Comparison of ENCODE assay signal across 8 cellular contexts in the genomic region with DNA sequence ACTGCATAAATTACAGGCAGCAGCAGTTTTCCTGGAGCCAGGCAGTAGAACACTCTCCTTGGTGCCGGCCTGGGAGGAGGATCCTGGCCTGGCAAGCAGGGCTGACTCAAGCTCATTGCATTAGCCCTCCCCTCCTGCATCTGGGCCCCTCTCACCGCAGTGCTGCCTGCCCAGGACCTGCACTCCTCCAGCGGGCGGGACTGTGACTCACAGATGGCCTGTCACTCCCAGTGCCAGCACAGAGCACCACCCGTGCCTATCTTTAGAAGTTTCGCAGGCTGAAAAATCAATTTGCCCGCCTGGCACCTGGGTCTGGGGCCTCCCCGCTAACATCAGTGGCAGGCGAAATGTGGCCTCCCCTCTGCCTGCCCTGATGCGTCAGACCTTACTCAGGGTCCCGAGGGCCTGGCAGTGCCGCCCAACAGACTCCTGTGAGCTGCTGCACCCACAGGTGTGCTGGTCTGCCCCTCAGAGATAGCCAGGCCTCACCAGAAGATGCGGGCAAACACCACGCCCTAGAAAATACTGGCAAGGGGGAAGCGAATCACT.
DNase-seq lines count a peak whose midpoint lies in the region; ATAC-seq, FAIRE-seq and TF ChIP-seq lines count a peak whose summit lies in the region.

No MANE protein-coding gene starts in this region.

- TF ChIP-seq CTCF in A549 (IDR thresholded peaks at IDR 0.05) (no peak), IMR-90 (conservative IDR thresholded peaks at IDR 0.05; ENCODE audit: low read depth, low read length) (no peak)

- no TSS peak for BruUV-seq in IMR-90 (replicated peaks; lab: Mats Ljungman, UMichigan)

- peak overlapping the region in 1 of 2 experiments; percentile 9; a peak in 1 of 4 replicates for H4K8ac ChIP-seq in IMR-90 (ENCODE audit: low read depth in 2 of 2, low read length in 2 of 2)

- no peaks in the 10 kb centered on the region for H3K36me3 ChIP-seq in IMR-90 (ENCODE audit: control insufficient read depth, insufficient read depth, low read length)

- H3K27me3 ChIP-seq in IMR-90 (ENCODE audit: control insufficient read depth, insufficient read depth, low read length), result no peaks in the 10 kb centered on the region

- H3K23ac ChIP-seq in IMR-90 (ENCODE audit: low read depth, low read length), result peak overlapping the region; percentile 64

- DNase-seq in A549 (ENCODE audit: low read depth in 1 of 2, low spot score in 1 of 2) (peak; percentile 44 to 55), IMR-90 (peak; percentile 91), astrocyte of the hippocampus (ENCODE audit: low read depth, low spot score) (peak; percentile 97), left kidney (ENCODE audit: low read depth, low spot score) (peak; percentile 89), ureter (ENCODE audit: low spot score) (no peak), AML-193 (lab: John Stamatoyannopoulos, UW) (no peak), OCI-M2 (lab: John Stamatoyannopoulos, UW; ENCODE audit: unreplicated experiment) (no peak)
- no peak for DNase-seq in activated effector memory CD4-positive, alpha-beta T cell treated with Interleukin-2 at 50 U/mL for 16 hours

- peaks cover 2 to 37% of the 10 kb centered on the region in 2 experiments; a peak in 3 of 4 replicates for H3K79me1 ChIP-seq in IMR-90 (ENCODE audit: low read depth in 1 of 2, low read length in 2 of 2)

- peak overlapping the region; percentile 69; the same call in 1 of the 3 replicates for H2BK15ac ChIP-seq in IMR-90 (ENCODE audit: low read depth, low read length)

- ATAC-seq in A549 (peak; percentile 85 to 87), IMR-90 (ENCODE audit: low read depth) (peak; percentile 98)

- H3K9ac ChIP-seq in IMR-90 (ENCODE audit: low read depth, low read length), result no peak overlapping the region

- intact Hi-C loops in IMR-90 (cut with micrococcal nuclease), result loop anchor here (5.0 kb wide), 2 partner anchors 87 to 347 kb away; no protein-coding TSS in a partner anchor

- WGBS in A549 (ENCODE audit: missing lambda C conversion rate), result 39% methylated on average over 13 of the region's 15 CpGs
- 78% methylated on average over 10 of the region's 15 CpGs; no CpG with 5 or more reads in 1 of the 2 experiments for WGBS in IMR-90 (ENCODE audit: extremely low coverage in 2 of 2, insufficient read length in 1 of 2), 2 experiments

- H2AK5ac ChIP-seq in IMR-90 (ENCODE audit: low read depth, low read length), result peak overlapping the region; percentile 85

- dilution Hi-C loops in IMR-90 (cut with HindIII; ENCODE audit: low sequenced_read_pairs, unreplicated experiment), result no loop called here

- H3K4me1 ChIP-seq in A549, result peaks cover 26% of the 10 kb centered on the region
- H3K4me1 ChIP-seq in IMR-90 (ENCODE audit: control insufficient read depth, insufficient read depth, low read length), result peaks cover 22% of the 10 kb centered on the region

- peak overlapping the region; percentile 55 for H3K4ac ChIP-seq in IMR-90 (ENCODE audit: low read depth, low read length)

- H2BK5ac ChIP-seq in IMR-90 (ENCODE audit: low read depth, low read length, poor library complexity, severe bottlenecking), result no peak overlapping the region

- POLR2A ChIA-PET in A549 (lab: Yijun Ruan, JAX) (interaction anchor here (1.1 to 1.4 kb wide), 2 partner anchors 10 to 11 kb away, joined by 3 read pairs; no protein-coding TSS in a partner anchor), IMR-90 (lab: Charles Lee; ENCODE audit: unreplicated experiment) (interaction anchor here (1.4 kb wide), 1 partner anchor 17 kb away, joined by 3 read pairs; no protein-coding TSS in a partner anchor)

- CTCF ChIA-PET in A549 (lab: Yijun Ruan, JAX) (interaction anchor here (1.2 to 6.2 kb wide), 4 partner anchors 9 to 340 kb away, joined by 6 to 32 read pairs (median 12); a partner anchor contains a TSS), IMR-90 (lab: Yijun Ruan, JAX) (interaction anchor here (1.0 to 1.6 kb wide), 3 partner anchors 8 to 120 kb away, joined by 3 to 6 read pairs (median 5); no protein-coding TSS in a partner anchor)

- peak overlapping the region; percentile 5; the same call in 1 of the 2 replicates for H3K56ac ChIP-seq in IMR-90 (ENCODE audit: extremely low read depth, insufficient read depth, low read length)

- TF ChIP-seq RAD21 in A549 (conservative IDR thresholded peaks at IDR 0.05 in 1 of 2, IDR thresholded peaks at IDR 0.05 in 1 of 2) (no peak), IMR-90 (IDR thresholded peaks at IDR 0.05; ENCODE audit: low read length) (peak; percentile 29)

- no peak overlapping the region; the same call in 1 of the 2 replicates for H3K18ac ChIP-seq in IMR-90 (ENCODE audit: low read depth, low read length)

- peaks cover 26% of the 10 kb centered on the region for H3K9me1 ChIP-seq in IMR-90 (ENCODE audit: insufficient read depth, low read length)

- H2AFZ ChIP-seq in IMR-90 (replicated peaks; ENCODE audit: low read length, poor library complexity), result peak overlapping the region; percentile 73

- peak overlapping the region; percentile 74 for H2BK120ac ChIP-seq in IMR-90 (ENCODE audit: low read depth, low read length)

- peak overlapping the region; percentile 50 for H3K14ac ChIP-seq in IMR-90 (replicated peaks; ENCODE audit: low read depth, low read length)

- H3K27ac ChIP-seq in A549 (peak overlapping the region; percentile 48 to 82; a peak in 4 of 6 replicates), IMR-90 (ENCODE audit: insufficient read depth, low read length) (no peak overlapping the region)

- no peaks in the 10 kb centered on the region for H3K9me3 ChIP-seq in A549
- H3K9me3 ChIP-seq in IMR-90 (ENCODE audit: control insufficient read depth, insufficient read depth, low read length), result no peaks in the 10 kb centered on the region

- H3K4me2 ChIP-seq in A549 (peak overlapping the region; percentile 52), IMR-90 (ENCODE audit: low read depth, low read length) (no peak overlapping the region)

- peak overlapping the region; percentile 82 for H4K91ac ChIP-seq in IMR-90 (ENCODE audit: insufficient read depth, low read depth, low read length)

- peak overlapping the region; percentile 75 for H2BK20ac ChIP-seq in IMR-90 (ENCODE audit: low read depth, low read length)

- H2AK9ac ChIP-seq in IMR-90 (replicated peaks; ENCODE audit: low read depth, low read length, poor library complexity), result peak overlapping the region; percentile 46

- no peak overlapping the region; the same call in 1 of the 2 replicates for H4K5ac ChIP-seq in IMR-90 (ENCODE audit: low read depth, low read length)

- H4K20me1 ChIP-seq in IMR-90 (ENCODE audit: insufficient read depth, low read length), result no peaks in the 10 kb centered on the region

- no peak overlapping the region for H3K4me3 ChIP-seq in A549
- no peak overlapping the region for H3K4me3 ChIP-seq in IMR-90 (ENCODE audit: insufficient read depth, low read depth, low read length)

- TF ChIP-seq POLR2A in A549 (IDR thresholded peaks at IDR 0.05; ENCODE audit: low read length), result no peak
- no peak for TF ChIP-seq POLR2A in IMR-90 (IDR thresholded peaks at IDR 0.05; ENCODE audit: low read depth, low read length)

- TF ChIP-seq EP300 in A549 (IDR thresholded peaks at IDR 0.05), result no peak

- in situ Hi-C loops in IMR-90 (cut with MboI; ENCODE audit: low sequenced_read_pairs), result no loop called here

- FAIRE-seq in A549 (lab: Jason Lieb, UNC), result no peak

TF ChIP-seq in A549, 52 proteins besides CTCF, POLR2A, EP300 and RAD21:
- no peak for TF ChIP-seq FOSL2 (IDR thresholded peaks at IDR 0.05)
- TF ChIP-seq FOSL2 (CRISPR knock-in tag; IDR thresholded peaks at IDR 0.05), result 0 out of 2 replicates have a peak, but pooled peaks have one; percentile 10
- TF ChIP-seq SMC3 (IDR thresholded peaks at IDR 0.05), result peak; percentile 9; the same call in 1 of the 3 replicates
- TF ChIP-seq JUN (IDR thresholded peaks at IDR 0.05), result no peak

TF ChIP-seq in IMR-90, 13 proteins besides CTCF, POLR2A, EP300 and RAD21:
- TF ChIP-seq CEBPB (IDR thresholded peaks at IDR 0.05; ENCODE audit: low read depth, low read length), result peak; percentile 76
- TF ChIP-seq, protein P1, sequence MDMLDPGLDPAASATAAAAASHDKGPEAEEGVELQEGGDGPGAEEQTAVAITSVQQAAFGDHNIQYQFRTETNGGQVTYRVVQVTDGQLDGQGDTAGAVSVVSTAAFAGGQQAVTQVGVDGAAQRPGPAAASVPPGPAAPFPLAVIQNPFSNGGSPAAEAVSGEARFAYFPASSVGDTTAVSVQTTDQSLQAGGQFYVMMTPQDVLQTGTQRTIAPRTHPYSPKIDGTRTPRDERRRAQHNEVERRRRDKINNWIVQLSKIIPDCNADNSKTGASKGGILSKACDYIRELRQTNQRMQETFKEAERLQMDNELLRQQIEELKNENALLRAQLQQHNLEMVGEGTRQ (IDR thresholded peaks at IDR 0.05; ENCODE audit: low read depth, low read length), result no peak
- TF ChIP-seq, protein P2, sequence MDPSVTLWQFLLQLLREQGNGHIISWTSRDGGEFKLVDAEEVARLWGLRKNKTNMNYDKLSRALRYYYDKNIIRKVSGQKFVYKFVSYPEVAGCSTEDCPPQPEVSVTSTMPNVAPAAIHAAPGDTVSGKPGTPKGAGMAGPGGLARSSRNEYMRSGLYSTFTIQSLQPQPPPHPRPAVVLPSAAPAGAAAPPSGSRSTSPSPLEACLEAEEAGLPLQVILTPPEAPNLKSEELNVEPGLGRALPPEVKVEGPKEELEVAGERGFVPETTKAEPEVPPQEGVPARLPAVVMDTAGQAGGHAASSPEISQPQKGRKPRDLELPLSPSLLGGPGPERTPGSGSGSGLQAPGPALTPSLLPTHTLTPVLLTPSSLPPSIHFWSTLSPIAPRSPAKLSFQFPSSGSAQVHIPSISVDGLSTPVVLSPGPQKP (IDR thresholded peaks at IDR 0.05; ENCODE audit: borderline replicate concordance, low read depth, low read length), result no peak
- no peak for TF ChIP-seq NFE2L2 (IDR thresholded peaks at IDR 0.05; ENCODE audit: low read depth, low read length)
- TF ChIP-seq BHLHE40 (IDR thresholded peaks at IDR 0.05; ENCODE audit: low read depth, low read length), result peak; percentile 55
- peak; percentile 83 for TF ChIP-seq MAZ (IDR thresholded peaks at IDR 0.05; ENCODE audit: borderline replicate concordance, low read depth, low read length)
- no peak for TF ChIP-seq CHD1 (IDR thresholded peaks at IDR 0.05; ENCODE audit: low read depth, low read length)
- peak; percentile 25; the same call in 1 of the 2 replicates for TF ChIP-seq SMC3 (IDR thresholded peaks at IDR 0.05; ENCODE audit: low read depth, low read length)
- no peak for TF ChIP-seq RFX5 (IDR thresholded peaks at IDR 0.05; ENCODE audit: low read depth, low read length)
- no peak for TF ChIP-seq RCOR1 (IDR thresholded peaks at IDR 0.05; ENCODE audit: insufficient replicate concordance, low read length)
- TF ChIP-seq MAFK (IDR thresholded peaks at IDR 0.05; ENCODE audit: low read depth, low read length), result no peak
- peak; percentile 72 for TF ChIP-seq FOS (IDR thresholded peaks at IDR 0.05; ENCODE audit: low read depth, low read length)
- TF ChIP-seq MXI1 (IDR thresholded peaks at IDR 0.05; ENCODE audit: borderline replicate concordance, low read depth, low read length), result 0 out of 2 replicates have a peak, but pooled peaks have one; percentile 32

Comparison
In these comparisons a context has a peak if more than half of its experiments do, and no peak if none do; other contexts are left out.
1. DNase-seq: peak in A549 (2 of 2), IMR-90 (single experiment), astrocyte of the hippocampus (single experiment) and left kidney (single experiment); none in ureter (single experiment), activated effector memory CD4-positive, alpha-beta T cell treated with Interleukin-2 at 50 U/mL for 16 hours (single experiment), AML-193 (0 of 2) and OCI-M2 (single experiment).